In genomic region chr11:39807904-39808303, GRCh38 we compare ENCODE assay signal across 23 cellular contexts.
"Had no signal": no experiment of that assay in that cellular context is flagged by ENCODE, and none has a peak within 500 bp of the region (broad histone marks: within the 10 kb centered on the region; RNA-seq: fewer than 3 reads in every experiment).

No MANE protein-coding gene starts in this region.

- ATAC-seq: effector memory CD8-positive, alpha-beta T cell; esophagus mucosa; foreskin keratinocyte; gastrocnemius medialis; gastroesophageal sphincter; heart left ventricle had no signal

- H3K9me3 ChIP-seq: colonic mucosa, gastrocnemius medialis had no signal

- H3K27ac ChIP-seq: colonic mucosa, coronary artery, dorsolateral prefrontal cortex, epithelial cell of prostate, esophagus muscularis mucosa, esophagus squamous epithelium, foreskin keratinocyte, gastrocnemius medialis, gastroesophageal sphincter, heart left ventricle had no signal

- DNase-seq: colonic mucosa; cortex of kidney; dermis blood vessel endothelial cell; dorsolateral prefrontal cortex; effector CD4-positive, alpha-beta T cell; effector CD8-positive, alpha-beta T cell; effector memory CD4-positive, alpha-beta T cell; effector memory CD8-positive, alpha-beta T cell; endodermal cell; erythroblast; esophagus squamous epithelium; foreskin fibroblast; foreskin keratinocyte; foreskin melanocyte; gastrocnemius medialis; glutamatergic neuron; head of caudate nucleus; heart left ventricle had no signal

- H3K4me1 ChIP-seq: colonic mucosa, esophagus muscularis mucosa, esophagus squamous epithelium, foreskin keratinocyte, gastrocnemius medialis, gastroesophageal sphincter, heart left ventricle had no signal

- H3K27me3 ChIP-seq: colonic mucosa, dorsolateral prefrontal cortex, esophagus muscularis mucosa, esophagus squamous epithelium, foreskin keratinocyte, gastrocnemius medialis, gastroesophageal sphincter, heart left ventricle had no signal

- H3K36me3 ChIP-seq: colonic mucosa, esophagus muscularis mucosa, esophagus squamous epithelium, gastrocnemius medialis, gastroesophageal sphincter, heart left ventricle had no signal

- H3K4me3 ChIP-seq: colonic mucosa, coronary artery, dorsolateral prefrontal cortex, esophagus muscularis mucosa, esophagus squamous epithelium, gastrocnemius medialis, gastroesophageal sphincter, heart left ventricle had no signal
